ENCODE assay signal across 17 cellular contexts in the genomic region with DNA sequence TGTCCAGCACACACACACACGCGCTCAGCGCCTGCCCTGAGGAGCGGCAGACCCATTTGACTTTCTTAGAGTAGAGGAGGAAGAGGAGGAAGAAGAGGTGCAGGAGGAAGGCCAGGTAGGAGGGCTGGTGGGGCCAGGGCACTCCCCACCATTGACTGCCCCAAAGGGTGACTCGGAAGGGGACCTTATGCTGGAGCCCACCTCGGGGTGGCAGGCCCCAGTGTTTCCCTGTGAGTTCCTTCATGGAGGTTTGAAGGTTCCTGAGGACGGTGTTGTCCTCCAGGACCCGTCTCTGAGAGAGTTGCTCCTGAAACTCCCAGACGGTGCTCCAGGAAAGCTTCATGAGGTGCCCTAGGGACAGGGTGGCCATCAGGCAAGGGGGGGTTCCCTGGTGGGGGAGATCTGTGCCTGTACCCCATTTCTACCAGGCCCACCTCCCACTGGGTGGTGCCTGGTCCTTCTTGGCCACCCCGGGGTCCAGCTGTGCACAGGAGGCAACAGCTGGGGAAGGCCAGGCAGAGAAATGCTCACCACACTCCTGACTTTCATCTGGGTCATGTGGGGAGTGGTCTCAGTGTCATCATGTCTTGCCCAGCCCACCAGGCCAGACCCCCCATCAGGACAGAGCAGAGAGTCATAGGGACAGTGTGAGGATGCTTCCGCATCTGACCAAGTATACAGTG.
DNase-seq lines count a peak whose midpoint lies in the region; ATAC-seq and TF ChIP-seq lines count a peak whose summit lies in the region.
"Had no signal": no experiment of that assay in that cellular context is flagged by ENCODE, and none has a peak within 500 bp of the region (broad histone marks: within the 10 kb centered on the region; RNA-seq: fewer than 3 reads in every experiment).

No MANE protein-coding gene starts in this region.

- peaks cover under 1% of the 10 kb centered on the region for H3K9me3 Mint-ChIP-seq in neural crest cell
- peaks cover under 1 to 1% of the 10 kb centered on the region in 2 donors for H3K9me3 Mint-ChIP-seq in stimulated activated naive B cell treated with anti-CD40 and anti-IgM and Interleukin-4, amounts not matched to agents 10 μg/mL and 1 μg/mL and 100 μg/mL, for 72 hours

- H3K36me3 ChIP-seq in right atrium auricular region = no peaks in the 10 kb centered on the region
- H3K36me3 ChIP-seq in esophagus muscularis mucosa = no peaks in the 10 kb centered on the region
- H3K36me3 ChIP-seq: BLaER1 treated with 17β-estradiol and CSF1 and Interleukin-3, amounts not matched to agents 10 nM and 100 nM; HAP-1 had no signal

- H3K27me3 ChIP-seq in right atrium auricular region (no peaks in the 10 kb centered on the region), esophagus muscularis mucosa (no peaks in the 10 kb centered on the region)
- H3K27me3 ChIP-seq: BLaER1 treated with 17β-estradiol and CSF1 and Interleukin-3, amounts not matched to agents 10 nM and 100 nM had no signal

- no peaks in the 10 kb centered on the region for H3K4me1 Mint-ChIP-seq in neural crest cell
- H3K4me1 Mint-ChIP-seq in stimulated activated naive B cell treated with anti-CD40 and anti-IgM and Interleukin-4, amounts not matched to agents 10 μg/mL and 1 μg/mL and 100 μg/mL, for 72 hours = peaks cover 0 to 6% of the 10 kb centered on the region in 2 donors
- H3K4me1 Mint-ChIP-seq: B cell had no signal

- H3K9me3 ChIP-seq in right atrium auricular region (no peaks in the 10 kb centered on the region), esophagus muscularis mucosa (peaks cover 0 to 5% (median 0%) of the 10 kb centered on the region in 4 donors)
- H3K9me3 ChIP-seq: HAP-1 had no signal

- ATAC-seq in Right ventricle myocardium superior (ENCODE audit: poor library complexity) = no peak
- ATAC-seq in stimulated activated naive B cell treated with anti-CD40 and anti-IgM and Interleukin-4, amounts not matched to agents 10 μg/mL and 1 μg/mL and 100 μg/mL, for 72 hours (replicated peaks) = no peak
- ATAC-seq: CD8-positive, alpha-beta T cell; GM12878 had no signal

- intact Hi-C loops in Right ventricle myocardium superior (cut with DNase I) (no loop called here), esophagus muscularis mucosa (cut with DNase I) (no loop called here)

- 91% methylated on average over 11 of the region's 11 CpGs for WGBS in esophagus muscularis mucosa

- H3K27me3 Mint-ChIP-seq in neural crest cell (ENCODE audit: low read depth) = no peaks in the 10 kb centered on the region
- H3K27me3 Mint-ChIP-seq in stimulated activated naive B cell treated with anti-CD40 and anti-IgM and Interleukin-4, amounts not matched to agents 10 μg/mL and 1 μg/mL and 100 μg/mL, for 72 hours = peaks cover 11 to 12% of the 10 kb centered on the region in 2 donors

- no peak for TF ChIP-seq EP300 in esophagus muscularis mucosa (IDR thresholded peaks at IDR 0.05)

- H3K4me1 ChIP-seq in right atrium auricular region = no peaks in the 10 kb centered on the region
- no peaks in the 10 kb centered on the region for H3K4me1 ChIP-seq in esophagus muscularis mucosa
- H3K4me1 ChIP-seq: HAP-1 had no signal

- TF ChIP-seq CTCF in right atrium auricular region (IDR thresholded peaks at IDR 0.05) (no peak), esophagus muscularis mucosa (IDR thresholded peaks at IDR 0.05) (no peak), neural crest cell (conservative IDR thresholded peaks at IDR 0.05) (no peak)

- H3K4me3 ChIP-seq in right atrium auricular region = no peak overlapping the region
- no peak overlapping the region for H3K4me3 ChIP-seq in esophagus muscularis mucosa
- H3K4me3 ChIP-seq: BLaER1 treated with 17β-estradiol and CSF1 and Interleukin-3, amounts not matched to agents 10 nM and 100 nM; GM12878; HAP-1 had no signal

- no peaks in the 10 kb centered on the region for H3K36me3 Mint-ChIP-seq in neural crest cell (ENCODE audit: low read depth)
- H3K36me3 Mint-ChIP-seq in stimulated activated naive B cell treated with anti-CD40 and anti-IgM and Interleukin-4, amounts not matched to agents 10 μg/mL and 1 μg/mL and 100 μg/mL, for 72 hours = no peaks in the 10 kb centered on the region
- H3K36me3 Mint-ChIP-seq: CD8-positive, alpha-beta T cell had no signal

- peak overlapping the region; percentile 78 for H3K27ac Mint-ChIP-seq in neural crest cell (ENCODE audit: unreplicated experiment)
- no peak overlapping the region for H3K27ac Mint-ChIP-seq in stimulated activated naive B cell treated with anti-CD40 and anti-IgM and Interleukin-4, amounts not matched to agents 10 μg/mL and 1 μg/mL and 100 μg/mL, for 72 hours
- H3K27ac Mint-ChIP-seq: B cell; CD8-positive, alpha-beta T cell had no signal

- no peak for TF ChIP-seq POLR2A in esophagus muscularis mucosa (IDR thresholded peaks at IDR 0.05; ENCODE audit: low read depth)

- DNase-seq in right atrium auricular region (ENCODE audit: low spot score) = peak; percentile 30
- DNase-seq in Right ventricle myocardium superior = no peak
- peak; percentile 77 for DNase-seq in esophagus muscularis mucosa (ENCODE audit: extremely low spot score)
- no peak for DNase-seq in neural crest cell (ENCODE audit: low read depth, low spot score)
- no peak for DNase-seq in stimulated activated naive B cell treated with anti-CD40 and anti-IgM and Interleukin-4, amounts not matched to agents 10 μg/mL and 1 μg/mL and 100 μg/mL, for 72 hours
- no peak for DNase-seq in midbrain (lab: John Stamatoyannopoulos, UW)
- no peak for DNase-seq in NCI-H128 (lab: John Stamatoyannopoulos, UW; ENCODE audit: unreplicated experiment)
- DNase-seq: COR-L47, DMS 273 treated with DMSO at 0.1 percent for 48 hours, DMS53, DND-41, EL had no signal

- H3K4me3 Mint-ChIP-seq in neural crest cell = no peak overlapping the region
- H3K4me3 Mint-ChIP-seq in stimulated activated naive B cell treated with anti-CD40 and anti-IgM and Interleukin-4, amounts not matched to agents 10 μg/mL and 1 μg/mL and 100 μg/mL, for 72 hours = no peak overlapping the region
- H3K4me3 Mint-ChIP-seq: B cell; CD8-positive, alpha-beta T cell had no signal

- H3K27ac ChIP-seq in right atrium auricular region = no peak overlapping the region
- no peak overlapping the region for H3K27ac ChIP-seq in esophagus muscularis mucosa (replicated peaks in 1 of 4)
- H3K27ac ChIP-seq: BLaER1 treated with 17β-estradiol and CSF1 and Interleukin-3, amounts not matched to agents 10 nM and 100 nM had no signal

Comparison
In these comparisons a context has a peak if more than half of its experiments do, and no peak if none do; other contexts are left out.
1. DNase-seq: peak in right atrium auricular region (single experiment) and esophagus muscularis mucosa (single experiment); none in Right ventricle myocardium superior (single experiment), neural crest cell (single experiment), stimulated activated naive B cell treated with anti-CD40 and anti-IgM and Interleukin-4, amounts not matched to agents 10 μg/mL and 1 μg/mL and 100 μg/mL, for 72 hours (single experiment), midbrain (single experiment) and NCI-H128 (single experiment).